In the genomic region with DNA sequence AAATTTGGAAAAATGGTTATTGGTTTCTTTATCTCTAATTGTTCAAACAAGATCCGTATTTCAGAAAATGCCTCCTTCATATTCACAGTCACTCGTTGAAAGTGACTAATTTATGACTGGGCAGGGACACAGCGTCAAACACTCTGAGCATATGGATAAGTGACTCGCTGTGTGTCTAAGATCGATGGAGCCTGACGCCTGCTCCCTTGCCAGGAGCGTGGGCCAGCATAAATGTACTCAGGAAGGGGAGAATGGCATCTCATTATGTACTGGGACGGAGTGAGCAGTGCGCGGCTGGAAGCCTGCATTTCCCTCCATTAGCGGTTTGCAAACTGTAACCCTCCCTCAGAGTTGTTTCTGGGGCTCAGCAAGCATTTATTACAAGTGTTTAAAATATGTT, we compare ENCODE assay signal across 9 cellular contexts.
DNase-seq lines count a peak whose midpoint lies in the region; ATAC-seq, FAIRE-seq and TF ChIP-seq lines count a peak whose summit lies in the region.
"Had no signal": no experiment of that assay in that cellular context is flagged by ENCODE, and none has a peak within 500 bp of the region (broad histone marks: within the 10 kb centered on the region; RNA-seq: fewer than 3 reads in every experiment).

No MANE protein-coding gene starts in this region.

- peak overlapping the region; percentile 74 for H2AFZ ChIP-seq in astrocyte (ENCODE audit: low read depth, low read length)

- no peak for TF ChIP-seq POLR2A in H54 (IDR thresholded peaks at IDR 0.05; ENCODE audit: low read depth, low read length)

- H3K4me3 Mint-ChIP-seq in astrocyte (ENCODE audit: unreplicated experiment) = no peak overlapping the region

- no peaks in the 10 kb centered on the region for H3K9me3 ChIP-seq in astrocyte (ENCODE audit: insufficient read depth, low read depth, low read length)
- H3K9me3 ChIP-seq: SJSA1 had no signal

- H3K79me2 ChIP-seq in astrocyte (ENCODE audit: insufficient read depth, low read length) = no peaks in the 10 kb centered on the region

- H3K36me3 Mint-ChIP-seq in astrocyte (ENCODE audit: low read depth, unreplicated experiment) = no peaks in the 10 kb centered on the region

- H3K9me3 Mint-ChIP-seq in astrocyte (ENCODE audit: unreplicated experiment) = no peaks in the 10 kb centered on the region

- H3K4me1 Mint-ChIP-seq in astrocyte (ENCODE audit: low read depth, unreplicated experiment) = peaks cover 9% of the 10 kb centered on the region

- H4K20me1 ChIP-seq in astrocyte (ENCODE audit: insufficient read depth, low read length) = no peaks in the 10 kb centered on the region

- H3K4me1 ChIP-seq in astrocyte (ENCODE audit: insufficient read depth, low read length) = peaks cover 9% of the 10 kb centered on the region
- H3K4me1 ChIP-seq: SJSA1 had no signal

- H3K4me3 ChIP-seq in astrocyte (ENCODE audit: insufficient read depth, low read depth, low read length) = no peak overlapping the region
- H3K4me3 ChIP-seq: SJSA1 had no signal

- no peak overlapping the region for H3K27ac ChIP-seq in astrocyte (ENCODE audit: low read depth, low read length)
- H3K27ac ChIP-seq: SJSA1 had no signal

- peaks cover 7% of the 10 kb centered on the region for H3K27me3 Mint-ChIP-seq in astrocyte (ENCODE audit: low read depth, unreplicated experiment)

- H3K9ac ChIP-seq in astrocyte (ENCODE audit: low read length) = peak overlapping the region; percentile 33

- peak; percentile 93 for FAIRE-seq in H54 (lab: Jason Lieb, UNC)
- FAIRE-seq in astrocyte (lab: Jason Lieb, UNC) = no peak

- ATAC-seq in GM18867 (IDR thresholded peaks at IDR 0.05; ENCODE audit: unreplicated experiment) = no peak

- H3K4me2 ChIP-seq in astrocyte (ENCODE audit: low read length) = peak overlapping the region; percentile 70

- H3K27me3 ChIP-seq in astrocyte (ENCODE audit: insufficient read depth, low read length) = no peaks in the 10 kb centered on the region
- H3K27me3 ChIP-seq: SJSA1 had no signal

- DNase-seq in H54 (ENCODE audit: insufficient read length, low spot score) (peak; percentile 17), NCI-H2171 treated with DMSO at 0.1 percent for 48 hours (lab: John Stamatoyannopoulos, UW) (peak; percentile 71), astrocyte (ENCODE audit: low read depth) (peak; percentile 63), posterior cingulate gyrus (peak in 8 of 10 donors; percentile 35 to 93 (median 68)), SKM-1 (lab: John Stamatoyannopoulos, UW; ENCODE audit: unreplicated experiment) (no peak), SKM-1 treated with dmso at 0.1 percent for 144 hours (lab: John Stamatoyannopoulos, UW; ENCODE audit: unreplicated experiment) (no peak)
- DNase-seq in activated CD4-positive, alpha-beta T cell treated with anti-CD3 and anti-CD28 coated beads, Interleukin-2, amount 50 U/mL, for 48 hours = no peak

- intact Hi-C loops in posterior cingulate gyrus (cut with DNase I) = no loop called here

- H3K27ac Mint-ChIP-seq in astrocyte (ENCODE audit: unreplicated experiment) = peak overlapping the region; percentile 38

- no peak for TF ChIP-seq CTCF in astrocyte (IDR thresholded peaks at IDR 0.05; ENCODE audit: insufficient read depth, low read depth, low read length)

- H3K36me3 ChIP-seq in astrocyte (ENCODE audit: insufficient read depth, low read length) = no peaks in the 10 kb centered on the region
- H3K36me3 ChIP-seq: SJSA1 had no signal

Comparison
In these comparisons a context has a peak if more than half of its experiments do, and no peak if none do; other contexts are left out.
1. DNase-seq: peak in H54 (single experiment), NCI-H2171 treated with DMSO at 0.1 percent for 48 hours (single experiment), astrocyte (single experiment) and posterior cingulate gyrus (8 of 10); none in SKM-1 (single experiment), SKM-1 treated with dmso at 0.1 percent for 144 hours (single experiment) and activated CD4-positive, alpha-beta T cell treated with anti-CD3 and anti-CD28 coated beads, Interleukin-2, amount 50 U/mL, for 48 hours (0 of 2).